In the genomic region with DNA sequence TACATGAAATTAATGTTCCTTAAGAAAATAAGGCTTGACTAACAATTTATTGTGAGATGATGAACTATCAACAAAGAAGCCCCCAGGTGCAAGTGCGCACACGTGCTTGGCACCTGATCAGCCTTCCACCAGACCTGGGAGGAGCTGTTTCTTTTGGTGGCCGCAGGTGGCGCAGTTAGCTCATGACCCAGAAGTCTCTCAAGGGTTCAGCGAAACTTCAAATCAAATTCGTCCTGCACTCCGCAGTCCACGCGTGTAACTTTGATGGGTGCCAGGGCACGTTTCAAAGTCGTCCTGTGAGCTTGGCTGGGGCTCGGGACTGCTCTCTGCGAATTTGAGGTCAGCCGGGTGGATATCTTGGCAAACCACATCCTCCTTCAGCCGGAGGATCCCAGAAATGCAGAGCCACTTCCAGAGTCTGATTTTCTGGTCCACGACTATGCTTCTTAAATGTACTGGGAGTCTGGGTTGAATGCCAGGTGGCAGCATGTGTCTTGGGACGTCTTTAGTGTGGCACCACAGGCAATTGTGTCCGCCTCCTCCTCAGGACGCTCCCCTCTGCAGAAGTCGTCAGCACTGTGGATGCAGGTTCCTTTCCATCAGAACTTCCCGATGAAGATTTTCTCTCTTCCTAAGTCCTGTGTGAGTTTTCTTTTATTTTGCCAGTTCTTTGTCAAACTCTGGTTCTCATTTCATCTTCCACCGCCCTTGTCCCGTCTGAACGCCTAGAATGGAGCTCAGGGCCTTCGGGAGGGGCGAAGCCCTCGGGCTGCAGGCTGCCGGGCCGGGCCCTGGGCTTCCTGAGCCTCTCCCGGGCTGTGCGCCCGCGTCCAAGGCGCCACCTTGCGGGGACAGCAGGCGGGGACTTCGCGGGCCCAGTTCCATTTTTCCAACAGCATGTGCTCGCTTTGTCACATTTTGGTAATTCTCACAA, we compare ENCODE assay signal across 8 cellular contexts.
A peak's percentile ranks its signal among the peaks of the same experiment; 100 is the strongest.
DNase-seq lines count a peak whose midpoint lies in the region; ATAC-seq and TF ChIP-seq lines count a peak whose summit lies in the region.

No MANE protein-coding gene starts in this region.

- no peaks in the 10 kb centered on the region for H3K4me1 ChIP-seq in mucosa of descending colon (ENCODE audit: low read depth)

- intact Hi-C loops in mucosa of descending colon (cut with DNase I, micrococcal nuclease), result no loop called here

- ATAC-seq in mucosa of descending colon, result no peak
- no peak for ATAC-seq in GM21619 (IDR thresholded peaks at IDR 0.05; ENCODE audit: unreplicated experiment)

- no peaks in the 10 kb centered on the region for H3K36me3 ChIP-seq in mucosa of descending colon (ENCODE audit: low read depth)

- no peak for TF ChIP-seq CTCF in mucosa of descending colon (IDR thresholded peaks at IDR 0.05)

- H3K9me3 ChIP-seq in mucosa of descending colon, result peaks cover 4% of the 10 kb centered on the region

- DNase-seq in CD1c-positive myeloid dendritic cell (ENCODE audit: extremely low spot score), result peak; percentile 53
- peak; percentile 44 for DNase-seq in RPMI7951 (ENCODE audit: low read depth)
- peak; percentile 26 for DNase-seq in cerebellum (ENCODE audit: low spot score)
- peak in 2 of 3 donors; percentile 25 to 45 for DNase-seq in mucosa of descending colon
- DNase-seq in NCI-H187 (lab: John Stamatoyannopoulos, UW), result no peak
- no peak for DNase-seq in putamen (ENCODE audit: low spot score)
- no peak for DNase-seq in NCI-H2171 (lab: John Stamatoyannopoulos, UW)

- no peak overlapping the region for H3K4me3 ChIP-seq in mucosa of descending colon

Comparison
In these comparisons a context has a peak if more than half of its experiments do, and no peak if none do; other contexts are left out.
1. DNase-seq: peak in CD1c-positive myeloid dendritic cell (single experiment), RPMI7951 (single experiment), cerebellum (single experiment) and mucosa of descending colon (2 of 3); none in NCI-H187 (0 of 2), putamen (single experiment) and NCI-H2171 (single experiment).